8 cellular contexts compared by ENCODE assay signal in the genomic region with DNA sequence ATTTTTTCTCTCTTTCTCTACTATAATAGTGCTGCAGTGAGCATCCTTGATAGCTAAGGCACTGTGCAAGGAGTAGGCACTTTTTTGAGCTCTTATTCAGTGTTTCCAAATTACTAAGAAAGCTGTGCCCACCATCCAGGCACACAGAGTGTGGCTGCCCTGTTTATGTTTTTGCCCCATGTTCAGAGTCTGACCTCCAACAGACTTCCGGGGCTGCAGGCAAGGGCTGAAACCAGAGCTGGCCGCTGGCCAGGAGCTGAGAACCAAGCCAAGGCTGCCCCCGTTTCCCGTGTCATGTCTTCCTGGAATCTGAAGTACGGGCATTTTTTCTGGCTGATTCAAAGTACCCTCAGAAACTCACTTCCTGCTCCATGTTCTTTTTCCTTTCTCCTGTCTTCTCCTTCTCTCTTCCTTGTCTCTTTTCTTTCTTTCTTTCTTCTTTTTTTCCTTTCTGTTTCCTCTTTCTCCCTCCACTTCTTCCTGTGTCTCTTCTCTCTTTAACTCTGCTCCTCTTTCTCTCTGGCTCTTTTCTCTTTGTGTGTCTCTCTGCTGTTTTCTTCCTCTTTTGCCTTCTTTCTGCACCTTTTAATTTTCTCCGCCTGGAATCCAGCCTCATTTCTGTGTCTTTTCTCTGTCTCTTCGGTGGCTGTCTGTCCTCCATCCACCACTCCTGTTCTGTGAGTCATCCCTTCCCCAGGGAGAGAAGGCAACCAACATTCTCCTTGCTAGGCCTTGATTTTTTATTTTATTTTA. TPM values are rescaled to one million over a fixed set of nuclear protein-coding genes. Genes with fewer than 3 reads are reported as not detected.
DNase-seq lines count a peak whose midpoint lies in the region; ATAC-seq and TF ChIP-seq lines count a peak whose summit lies in the region.

No MANE protein-coding gene starts in this region.

- H3K36me3 Mint-ChIP-seq in activated CD4-positive, alpha-beta T cell treated with anti-CD3 and anti-CD28 coated beads, Interleukin-2, amount 10 ng/mL, durations not matched to agents 24 days and 14 days (ENCODE audit: low read depth): no peaks in the 10 kb centered on the region
- H3K36me3 Mint-ChIP-seq in HFFc6 (ENCODE audit: low read depth): no peaks in the 10 kb centered on the region
- no peaks in the 10 kb centered on the region for H3K36me3 Mint-ChIP-seq in activated naive CD8-positive, alpha-beta T cell

- no peak for ATAC-seq in GM18519 (IDR thresholded peaks at IDR 0.05; ENCODE audit: low FRiP score, unreplicated experiment)

- H3K9me3 Mint-ChIP-seq in activated CD4-positive, alpha-beta T cell treated with anti-CD3 and anti-CD28 coated beads, Interleukin-2, amount 10 ng/mL, durations not matched to agents 24 days and 14 days: no peaks in the 10 kb centered on the region
- H3K9me3 Mint-ChIP-seq in HFFc6: no peaks in the 10 kb centered on the region
- H3K9me3 Mint-ChIP-seq in activated naive CD8-positive, alpha-beta T cell (ENCODE audit: low read depth): no peaks in the 10 kb centered on the region

- H3K27ac ChIP-seq in left ventricle myocardium inferior (replicated peaks): peak overlapping the region; percentile 71

- H3K27ac Mint-ChIP-seq in activated CD4-positive, alpha-beta T cell treated with anti-CD3 and anti-CD28 coated beads, Interleukin-2, amount 10 ng/mL, durations not matched to agents 24 days and 14 days: peak overlapping the region; percentile 86
- H3K27ac Mint-ChIP-seq in HFFc6: peak overlapping the region; percentile 100
- peak overlapping the region; percentile 90 for H3K27ac Mint-ChIP-seq in activated naive CD8-positive, alpha-beta T cell

- peak; percentile 59 for DNase-seq in activated CD4-positive, alpha-beta T cell treated with anti-CD3 and anti-CD28 coated beads, Interleukin-2, amount 10 ng/mL, durations not matched to agents 24 days and 14 days
- no peak for DNase-seq in activated CD4-positive, alpha-beta T cell treated with anti-CD3 and anti-CD28 coated beads for 4 hours
- DNase-seq in HFFc6 (peak; percentile 80), NCI-H226 (peak; percentile 92), left ventricle myocardium inferior (peak; percentile 67), retinal pigment epithelial cell (ENCODE audit: low read depth) (peak; percentile 72)

- H3K36me3 ChIP-seq in left ventricle myocardium inferior: no peaks in the 10 kb centered on the region

- H3K9me3 ChIP-seq in left ventricle myocardium inferior (replicated peaks): no peaks in the 10 kb centered on the region

- H3K4me3 Mint-ChIP-seq in activated CD4-positive, alpha-beta T cell treated with anti-CD3 and anti-CD28 coated beads, Interleukin-2, amount 10 ng/mL, durations not matched to agents 24 days and 14 days: peak overlapping the region; percentile 49
- H3K4me3 Mint-ChIP-seq in HFFc6: peak overlapping the region; percentile 87
- H3K4me3 Mint-ChIP-seq in activated naive CD8-positive, alpha-beta T cell: peak overlapping the region; percentile 40

- peak overlapping the region; percentile 36 for H3K4me3 ChIP-seq in left ventricle myocardium inferior
- H3K4me3 ChIP-seq in retinal pigment epithelial cell (ENCODE audit: low read length): no peak overlapping the region

- H3K4me1 ChIP-seq in left ventricle myocardium inferior: peaks cover 14% of the 10 kb centered on the region

- H3K27me3 ChIP-seq in left ventricle myocardium inferior (ENCODE audit: low read depth): no peaks in the 10 kb centered on the region

- no peak for TF ChIP-seq CTCF in HFFc6 (IDR thresholded peaks at IDR 0.05)
- no peak for TF ChIP-seq CTCF in left ventricle myocardium inferior (IDR thresholded peaks at IDR 0.05; ENCODE audit: borderline replicate concordance)
- no peak for TF ChIP-seq CTCF in retinal pigment epithelial cell (conservative IDR thresholded peaks at IDR 0.05; ENCODE audit: low read depth, low read length)

- intact Hi-C loops in activated CD4-positive, alpha-beta T cell treated with anti-CD3 and anti-CD28 coated beads, Interleukin-2, amount 10 ng/mL, durations not matched to agents 24 days and 14 days (cut with micrococcal nuclease): no loop called here
- intact Hi-C loops in left ventricle myocardium inferior (cut with micrococcal nuclease): no loop called here

- H3K4me1 Mint-ChIP-seq in activated CD4-positive, alpha-beta T cell treated with anti-CD3 and anti-CD28 coated beads, Interleukin-2, amount 10 ng/mL, durations not matched to agents 24 days and 14 days: peaks cover 10% of the 10 kb centered on the region
- H3K4me1 Mint-ChIP-seq in HFFc6 (ENCODE audit: low read depth): peaks cover 41% of the 10 kb centered on the region
- H3K4me1 Mint-ChIP-seq in activated naive CD8-positive, alpha-beta T cell (ENCODE audit: low read depth): peaks cover 10% of the 10 kb centered on the region

- peaks cover 4% of the 10 kb centered on the region for H3K27me3 Mint-ChIP-seq in activated CD4-positive, alpha-beta T cell treated with anti-CD3 and anti-CD28 coated beads, Interleukin-2, amount 10 ng/mL, durations not matched to agents 24 days and 14 days
- peaks cover 2% of the 10 kb centered on the region for H3K27me3 Mint-ChIP-seq in HFFc6 (ENCODE audit: insufficient read depth)
- no peaks in the 10 kb centered on the region for H3K27me3 Mint-ChIP-seq in activated naive CD8-positive, alpha-beta T cell

RNA-seq across cellular contexts. Expression of a gene that starts 17.0 kb away (rescaled TPM):
- 0.35 TPM in 1 of 2 replicates, not detected in the other for total RNA-seq in activated CD4-positive, alpha-beta T cell treated with anti-CD3 and anti-CD28 coated beads, Interleukin-2, amount 10 ng/mL, durations not matched to agents 24 days and 14 days
- total RNA-seq in HFFc6 (2021; fragmentation: NEBNext Ultra II Directional; extraction: Animal tissue kit (Norgen Biotek cat#: 25700)): 1 to 10 TPM in 2 of 6 experiments, under 1 TPM in 4; 0.17 to 1.5 (median 0.64) TPM
- total RNA-seq in left ventricle myocardium inferior: 0.16 TPM

RNA-seq across cellular contexts. Expression of a gene that starts 23.6 kb away (rescaled TPM):
- not detected in 2 replicates for total RNA-seq in activated CD4-positive, alpha-beta T cell treated with anti-CD3 and anti-CD28 coated beads, Interleukin-2, amount 10 ng/mL, durations not matched to agents 24 days and 14 days
- not detected for total RNA-seq in HFFc6 (2021; fragmentation: NEBNext Ultra II Directional; extraction: Animal tissue kit (Norgen Biotek cat#: 25700))
- 0.25 TPM for total RNA-seq in left ventricle myocardium inferior

RNA-seq across cellular contexts. Expression of a gene that starts 39.6 kb away (rescaled TPM):
- 207 and 219 TPM in 2 replicates for total RNA-seq in activated CD4-positive, alpha-beta T cell treated with anti-CD3 and anti-CD28 coated beads, Interleukin-2, amount 10 ng/mL, durations not matched to agents 24 days and 14 days
- total RNA-seq in HFFc6 (2021; fragmentation: NEBNext Ultra II Directional; extraction: Animal tissue kit (Norgen Biotek cat#: 25700)): 100 to 1,000 TPM; 330 to 476 (median 410) TPM
- total RNA-seq in left ventricle myocardium inferior: 295 TPM

RNA-seq across cellular contexts. Expression of a gene that starts 45.6 kb away (rescaled TPM):
- total RNA-seq in activated CD4-positive, alpha-beta T cell treated with anti-CD3 and anti-CD28 coated beads, Interleukin-2, amount 10 ng/mL, durations not matched to agents 24 days and 14 days: 60.0 and 60.8 TPM in 2 replicates
- 10 to 100 TPM; 23.8 to 30.1 (median 28.3) TPM for total RNA-seq in HFFc6 (2021; fragmentation: NEBNext Ultra II Directional; extraction: Animal tissue kit (Norgen Biotek cat#: 25700))
- total RNA-seq in left ventricle myocardium inferior: 15.4 TPM

Comparison
In these comparisons a context has a peak if more than half of its experiments do, and no peak if none do; other contexts are left out.
1. DNase-seq: peak in activated CD4-positive, alpha-beta T cell treated with anti-CD3 and anti-CD28 coated beads, Interleukin-2, amount 10 ng/mL, durations not matched to agents 24 days and 14 days (single experiment), HFFc6 (single experiment), NCI-H226 (single experiment), left ventricle myocardium inferior (single experiment) and retinal pigment epithelial cell (single experiment); none in activated CD4-positive, alpha-beta T cell treated with anti-CD3 and anti-CD28 coated beads for 4 hours (0 of 2).
2. Peak in every context shown above with its lines, with median percentiles within 50 percentile points of each other: H3K27ac Mint-ChIP-seq and H3K4me3 Mint-ChIP-seq.